In the genomic region with DNA sequence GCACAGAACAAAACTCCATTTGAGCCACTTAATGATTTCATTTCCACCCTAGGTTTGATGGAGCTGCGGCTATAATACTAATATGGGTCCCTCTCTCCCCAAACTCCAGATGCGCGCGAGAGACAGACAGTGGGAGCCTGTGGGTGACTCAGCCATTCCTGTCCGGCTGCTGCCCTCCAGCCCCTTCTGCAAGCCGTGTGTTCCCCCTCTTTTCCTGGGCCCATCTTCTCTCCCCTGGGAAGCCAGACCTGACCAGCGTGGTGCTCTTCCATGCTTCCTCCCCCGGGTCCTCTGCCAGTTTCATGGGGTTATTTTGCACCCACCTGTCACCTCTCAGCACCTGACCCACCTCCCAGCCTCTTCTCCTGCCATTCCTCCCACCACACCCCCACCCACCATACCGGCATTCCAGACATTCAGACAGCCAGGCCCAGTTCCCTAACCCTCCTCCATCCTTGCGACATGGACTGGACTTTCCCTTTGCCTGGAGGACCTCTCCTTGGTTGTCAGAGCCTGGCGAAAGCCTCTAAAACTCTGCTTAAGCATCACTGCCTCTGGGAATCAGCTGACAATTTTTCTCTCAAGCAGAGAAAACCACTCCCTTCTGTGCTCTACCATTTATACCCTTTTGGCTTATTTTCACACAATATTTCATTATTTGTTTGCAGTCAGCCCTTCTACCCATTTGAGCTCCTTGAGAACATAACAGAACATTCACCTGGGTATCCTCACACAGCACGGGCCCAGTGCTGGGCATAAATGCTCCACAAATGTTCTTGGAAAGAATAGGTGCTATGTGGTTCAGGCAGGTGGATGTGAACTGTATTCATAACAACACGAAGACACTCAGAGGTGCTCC, we compare ENCODE assay signal across 14 cellular contexts. TPM values are rescaled to one million over a fixed set of nuclear protein-coding genes. Genes with fewer than 3 reads are reported as not detected.
DNase-seq lines count a peak whose midpoint lies in the region; ATAC-seq, FAIRE-seq and TF ChIP-seq lines count a peak whose summit lies in the region.
"Had no signal": no experiment of that assay in that cellular context is flagged by ENCODE, and none has a peak within 500 bp of the region (broad histone marks: within the 10 kb centered on the region; RNA-seq: fewer than 3 reads in every experiment).

No MANE protein-coding gene starts in this region.

- H3K9me3 ChIP-seq in CD8-positive, alpha-beta memory T cell (ENCODE audit: low read length): no peaks in the 10 kb centered on the region
- H3K9me3 ChIP-seq: lower lobe of right lung, suprapubic skin had no signal

- H3K9me3 Mint-ChIP-seq in CD8-positive, alpha-beta memory T cell: peaks cover 0 to 5% (median 0%) of the 10 kb centered on the region in 5 donors

- no peaks in the 10 kb centered on the region for H3K27me3 ChIP-seq in CD8-positive, alpha-beta memory T cell (ENCODE audit: insufficient read depth, low read length, poor library complexity, severe bottlenecking)

- H3K27ac ChIP-seq in coronary artery: no peak overlapping the region
- H3K27ac ChIP-seq in CD8-positive, alpha-beta memory T cell (ENCODE audit: low read depth, low read length): no peak overlapping the region
- H3K27ac ChIP-seq: lower lobe of right lung, suprapubic skin had no signal

- no peak overlapping the region for H3K4me3 ChIP-seq in coronary artery
- no peak overlapping the region for H3K4me3 ChIP-seq in CD8-positive, alpha-beta memory T cell (ENCODE audit: low read length)
- H3K4me3 ChIP-seq: lower lobe of right lung, suprapubic skin had no signal

- DNase-seq in coronary artery (ENCODE audit: low spot score) (peak; percentile 62), RCC 7860 (ENCODE audit: low spot score) (no peak), DMS 273 treated with DMSO at 0.1 percent for 48 hours (lab: John Stamatoyannopoulos, UW) (no peak)
- DNase-seq in stimulated activated CD4-positive, alpha-beta T cell treated with anti-CD3 and anti-CD28 coated beads, Interleukin-15, amount 100 ng/mL, for 24 hours: no peak
- no peak for DNase-seq in CD8-positive, alpha-beta memory T cell
- DNase-seq: activated CD4-positive, CD25-positive, alpha-beta regulatory T cell; cortex of kidney; lower lobe of right lung had no signal

- no peaks in the 10 kb centered on the region for H3K4me1 ChIP-seq in CD8-positive, alpha-beta memory T cell (ENCODE audit: insufficient read depth, low read length)
- H3K4me1 ChIP-seq: lower lobe of right lung, suprapubic skin had no signal

- H3K36me3 Mint-ChIP-seq in CD8-positive, alpha-beta memory T cell: no peaks in the 10 kb centered on the region
- H3K36me3 Mint-ChIP-seq: CD14-positive monocyte had no signal

- CTCF ChIA-PET in CD8-positive, alpha-beta memory T cell (lab: Charles Lee): no interaction called here

- TF ChIP-seq CTCF in coronary artery (IDR thresholded peaks at IDR 0.05): no peak

- ATAC-seq in GM18499 (IDR thresholded peaks at IDR 0.05; ENCODE audit: insufficient read depth, unreplicated experiment): peak; percentile 25
- peak; percentile 31 for ATAC-seq in GM19455 (IDR thresholded peaks at IDR 0.05; ENCODE audit: unreplicated experiment)
- peak; percentile 37 for ATAC-seq in HG03066 (IDR thresholded peaks at IDR 0.05; ENCODE audit: low read depth, unreplicated experiment)

- H3K4me1 Mint-ChIP-seq in CD8-positive, alpha-beta memory T cell: peaks cover 3 to 13% (median 7%) of the 10 kb centered on the region in 3 donors
- H3K4me1 Mint-ChIP-seq: CD14-positive monocyte had no signal

- no peak for FAIRE-seq in RCC 7860 (lab: Jason Lieb, UNC)

- no peaks in the 10 kb centered on the region for H3K36me3 ChIP-seq in CD8-positive, alpha-beta memory T cell (ENCODE audit: insufficient read depth, low read length)
- H3K36me3 ChIP-seq: lower lobe of right lung, suprapubic skin had no signal

- POLR2A ChIA-PET in CD8-positive, alpha-beta memory T cell (lab: Charles Lee): no interaction called here

- H3K27ac Mint-ChIP-seq in CD8-positive, alpha-beta memory T cell: no peak overlapping the region
- H3K27ac Mint-ChIP-seq: CD14-positive monocyte had no signal

- H3K27me3 Mint-ChIP-seq in CD8-positive, alpha-beta memory T cell: peaks cover 16 to 35% of the 10 kb centered on the region in 2 donors

- no peak overlapping the region for H3K4me3 Mint-ChIP-seq in CD8-positive, alpha-beta memory T cell
- H3K4me3 Mint-ChIP-seq: CD14-positive monocyte had no signal

RNA-seq across cellular contexts. Expression of a gene that starts 10.7 kb away (rescaled TPM):
- total RNA-seq in CD8-positive, alpha-beta memory T cell: not detected
- not detected for polyA plus RNA-seq in CD8-positive, alpha-beta memory T cell
- total RNA-seq: lower lobe of right lung, pulmonary artery endothelial cell, suprapubic skin had no signal
- polyA plus RNA-seq: CD14-positive monocyte had no signal
